Comparison of ENCODE assay signal across 24 cellular contexts in the genomic region with DNA sequence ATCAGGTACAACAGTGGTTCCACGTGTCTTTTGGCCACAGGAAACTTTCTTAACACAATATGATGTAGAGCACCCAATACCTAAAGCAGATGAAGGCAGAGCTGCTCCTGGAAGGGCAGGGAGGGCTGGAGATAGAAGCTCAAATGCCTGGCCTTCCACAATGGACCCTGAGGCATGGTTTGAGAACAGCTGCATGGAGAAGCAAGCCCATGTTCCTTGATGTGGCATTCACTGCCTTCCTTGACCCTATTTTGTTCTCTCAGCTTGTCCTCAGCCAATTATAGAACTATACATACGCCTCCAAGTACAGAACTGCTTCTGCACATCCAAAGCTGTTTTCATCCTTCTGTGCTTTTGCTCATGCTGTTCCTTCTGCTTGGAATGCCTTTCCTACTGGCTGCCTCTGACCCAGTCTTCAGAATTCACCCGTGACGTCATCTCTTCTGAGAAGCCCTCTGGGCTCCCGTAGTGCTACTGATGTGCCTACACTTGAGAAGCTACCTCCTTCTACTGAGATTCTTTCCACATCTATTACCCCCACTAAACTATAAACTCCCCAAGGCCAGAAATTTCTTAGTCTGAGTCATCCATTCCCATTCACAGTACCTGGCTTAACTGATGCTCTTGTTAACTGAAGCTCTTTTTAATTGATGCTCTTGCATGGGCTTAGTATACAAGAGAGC.
"Had no signal": no experiment of that assay in that cellular context is flagged by ENCODE, and none has a peak within 500 bp of the region (broad histone marks: within the 10 kb centered on the region; RNA-seq: fewer than 3 reads in every experiment).

No MANE protein-coding gene starts in this region.

- H3K36me3 ChIP-seq: breast epithelium had no signal

- H3K36me3 Mint-ChIP-seq: activated naive CD4-positive, alpha-beta T cell treated with anti-CD3 and anti-CD28 coated beads, Interleukin-2, amount 50 U/mL, for 24 hours; T-cell had no signal

- H3K4me1 ChIP-seq: breast epithelium had no signal

- H3K4me3 ChIP-seq: breast epithelium had no signal

- H3K27ac Mint-ChIP-seq: activated CD8-positive, alpha-beta T cell treated with anti-CD3 and anti-CD28 coated beads for 36 hours; activated naive CD4-positive, alpha-beta T cell treated with anti-CD3 and anti-CD28 coated beads, Interleukin-2, amount 50 U/mL, for 24 hours; T-cell had no signal

- H3K9me3 ChIP-seq: breast epithelium had no signal

- H3K9me3 Mint-ChIP-seq: activated CD8-positive, alpha-beta T cell treated with anti-CD3 and anti-CD28 coated beads for 36 hours; activated naive CD4-positive, alpha-beta T cell treated with anti-CD3 and anti-CD28 coated beads, Interleukin-2, amount 50 U/mL, for 24 hours; T-cell had no signal

- DNase-seq: activated CD4-positive, alpha-beta T cell treated with anti-CD3 and anti-CD28 coated beads, Interleukin-2, amount 50 U/mL, for 1 hour; activated CD4-positive, CD25-positive, alpha-beta regulatory T cell; activated CD8-positive, alpha-beta memory T cell treated with anti-CD3 and anti-CD28 coated beads, Interleukin-2, amount 50 U/mL, for 48 hours; activated CD8-positive, alpha-beta T cell treated with anti-CD3 and anti-CD28 coated beads for 36 hours; activated effector memory CD4-positive, alpha-beta T cell treated with Interleukin-2 at 50 U/mL for 16 hours; activated naive CD4-positive, alpha-beta T cell; activated T-cell treated with anti-CD3 and anti-CD28 coated beads, Interleukin-2, amount 50 U/mL, for 1 hour; aorta; central memory CD4-positive, alpha-beta T cell; Karpas-422; NCI-H1105 treated with DMSO at 0.1 percent for 48 hours; NCI-H1436 treated with DMSO at 0.1 percent for 48 hours; NCI-H187; NCI-H2081 treated with DMSO at 0.1 percent for 48 hours; NCI-H446; NCI-H524; PC-3; SHP77 treated with DMSO at 0.1 percent for 48 hours; T-cell; T-helper 2 cell; T1000 had no signal

- H3K4me3 Mint-ChIP-seq: activated CD8-positive, alpha-beta T cell treated with anti-CD3 and anti-CD28 coated beads for 36 hours; activated naive CD4-positive, alpha-beta T cell treated with anti-CD3 and anti-CD28 coated beads, Interleukin-2, amount 50 U/mL, for 24 hours; T-cell had no signal

- H3K27me3 ChIP-seq: breast epithelium had no signal

- H3K27ac ChIP-seq: breast epithelium, VCaP had no signal

- H3K27me3 Mint-ChIP-seq: activated naive CD4-positive, alpha-beta T cell treated with anti-CD3 and anti-CD28 coated beads, Interleukin-2, amount 50 U/mL, for 24 hours had no signal

- H3K4me1 Mint-ChIP-seq: activated naive CD4-positive, alpha-beta T cell treated with anti-CD3 and anti-CD28 coated beads, Interleukin-2, amount 50 U/mL, for 24 hours had no signal

- ATAC-seq: activated CD8-positive, alpha-beta T cell treated with anti-CD3 and anti-CD28 coated beads for 36 hours; PC-3; T-cell had no signal
